ENCODE assay signal across 8 cellular contexts in genomic region chr5:139765409-139766217, GRCh38. TPM values are rescaled to one million over a fixed set of nuclear protein-coding genes. Genes with fewer than 3 reads are reported as not detected.
DNase-seq lines count a peak whose midpoint lies in the region; ATAC-seq and TF ChIP-seq lines count a peak whose summit lies in the region.

No MANE protein-coding gene starts in this region.

- DNase-seq in SKM-1 treated with dmso at 0.1 percent for 144 hours (lab: John Stamatoyannopoulos, UW; ENCODE audit: unreplicated experiment), result peak; percentile 56
- DNase-seq in adipocyte (ENCODE audit: low read depth), result peak; percentile 91
- peak; percentile 73 to 86 for DNase-seq in heart right ventricle
- peak; percentile 92 for DNase-seq in posterior vena cava (ENCODE audit: low spot score)
- DNase-seq in ureter (ENCODE audit: low spot score), result peak; percentile 78

- peak overlapping the region; percentile 89 for H3K4me3 ChIP-seq in DOHH2 (ENCODE audit: low read length)
- H3K4me3 ChIP-seq in adipocyte (ENCODE audit: low read length), result peak overlapping the region; percentile 79
- peak overlapping the region; percentile 16 to 65 (median 53) for H3K4me3 ChIP-seq in heart right ventricle

- H4K20me1 ChIP-seq in DOHH2 (ENCODE audit: control insufficient read depth, insufficient read depth, low read depth, low read length), result no peaks in the 10 kb centered on the region

- H3K36me3 ChIP-seq in DOHH2 (ENCODE audit: control insufficient read depth, low read length) (no peaks in the 10 kb centered on the region), KOPT-K1 (ENCODE audit: insufficient read depth, low read length) (no peaks in the 10 kb centered on the region), adipocyte (ENCODE audit: control insufficient read depth, insufficient read depth, low read length, severe bottlenecking) (no peaks in the 10 kb centered on the region), heart right ventricle (no peaks in the 10 kb centered on the region)

- H3K9me3 ChIP-seq in DOHH2 (ENCODE audit: control insufficient read depth, insufficient read depth, low read length) (no peaks in the 10 kb centered on the region), KOPT-K1 (ENCODE audit: insufficient read depth, low read length, poor library complexity, severe bottlenecking) (no peaks in the 10 kb centered on the region), adipocyte (ENCODE audit: control insufficient read depth, low read length) (no peaks in the 10 kb centered on the region), heart right ventricle (no peaks in the 10 kb centered on the region)

- H3F3A ChIP-seq in DOHH2 (ENCODE audit: control insufficient read depth, insufficient read depth), result no peaks in the 10 kb centered on the region

- H3K4me1 ChIP-seq in DOHH2 (ENCODE audit: control insufficient read depth, low read length) (peaks cover 11% of the 10 kb centered on the region), adipocyte (ENCODE audit: control insufficient read depth, insufficient read depth, low read length) (peaks cover 2% of the 10 kb centered on the region), heart right ventricle (peaks cover 5 to 29% (median 18%) of the 10 kb centered on the region in 9 donors)

- H3K9me2 ChIP-seq in DOHH2 (replicated peaks; ENCODE audit: control insufficient read depth, low read length), result no peaks in the 10 kb centered on the region

- H3K9ac ChIP-seq in adipocyte (ENCODE audit: low read length), result peak overlapping the region; percentile 74

- intact Hi-C loops in heart right ventricle (cut with DNase I) (loop anchor here in 9 of 10 donors (1.0 to 10.0 kb wide), 7 partner anchors 53 to 341 kb away; no protein-coding TSS in a partner anchor), posterior vena cava (cut with DNase I) (loop anchor here (2.0 to 5.0 kb wide), 3 partner anchors 55 to 131 kb away; no protein-coding TSS in a partner anchor)

- ATAC-seq in GM21723 (IDR thresholded peaks at IDR 0.05; ENCODE audit: unreplicated experiment) (peak; percentile 90), heart right ventricle (peak; percentile 84 to 95 (median 90))

- H3K27me3 ChIP-seq in DOHH2 (ENCODE audit: control insufficient read depth, low read length) (peaks cover 35% of the 10 kb centered on the region), adipocyte (replicated peaks; ENCODE audit: control insufficient read depth, insufficient read depth, low read length) (peaks cover 18% of the 10 kb centered on the region), heart right ventricle (peaks cover 4 to 28% (median 23%) of the 10 kb centered on the region in 7 donors)

- H3K4me2 ChIP-seq in DOHH2 (ENCODE audit: low read length), result peak overlapping the region; percentile 90

- H3K27ac ChIP-seq in DOHH2 (ENCODE audit: low read depth, low read length), result no peak overlapping the region
- peak overlapping the region; percentile 21 for H3K27ac ChIP-seq in KOPT-K1 (ENCODE audit: low read depth, low read length, poor library complexity, severe bottlenecking)
- peak overlapping the region in 3 of 10 donors; percentile 2 to 67 (median 3) for H3K27ac ChIP-seq in heart right ventricle

- TF ChIP-seq CTCF in DOHH2 (IDR thresholded peaks at IDR 0.05; ENCODE audit: low read depth, low read length, poor library complexity, severe bottlenecking) (peak; percentile 99), heart right ventricle (IDR thresholded peaks at IDR 0.05) (peak; percentile 92 to 99 (median 98))

- H3K79me2 ChIP-seq in DOHH2 (ENCODE audit: control insufficient read depth, low read length), result no peaks in the 10 kb centered on the region

- WGBS in heart right ventricle, 2 donors, result 9 to 10% methylated on average over 46 of the region's 46 CpGs

RNA-seq across cellular contexts. Expression of gene PSD2, which starts 30.0 kb away (rescaled TPM):
- total RNA-seq in heart right ventricle (under 1 TPM in 2 of 10 donors, not detected in 8; 0.08 to 0.09 TPM), posterior vena cava (under 1 TPM; 0.14 TPM), ureter (0.21 TPM)
- polyA plus RNA-seq in heart right ventricle, result under 1 TPM in 1 of 2 donors, not detected in 1; 0.03 TPM
